Comparison of ENCODE assay signal across 20 cellular contexts in genomic region chr10:117670116-117670515, GRCh38.
"Had no signal": no experiment of that assay in that cellular context is flagged by ENCODE, and none has a peak within 500 bp of the region (broad histone marks: within the 10 kb centered on the region; RNA-seq: fewer than 3 reads in every experiment).

No MANE protein-coding gene starts in this region.

- H3K4me3 ChIP-seq: colonic mucosa, dorsolateral prefrontal cortex, esophagus muscularis mucosa, gastroesophageal sphincter, heart left ventricle, hepatocyte, left lung, lower lobe of right lung, mucosa of descending colon had no signal

- H3K36me3 Mint-ChIP-seq: immature natural killer cell, mesothelial cell of epicardium, naive B cell had no signal

- DNase-seq: colonic mucosa; dermis blood vessel endothelial cell; dorsolateral prefrontal cortex; effector CD4-positive, alpha-beta T cell; effector memory CD4-positive, alpha-beta T cell; foreskin keratinocyte; heart left ventricle; hypothalamus; immature natural killer cell; left cardiac atrium; left lung; left ventricle myocardium superior; lower lobe of right lung; mesenchymal stem cell; mucosa of descending colon; naive B cell had no signal

- H3K4me3 Mint-ChIP-seq: immature natural killer cell, mesothelial cell of epicardium had no signal

- H3K4me1 Mint-ChIP-seq: immature natural killer cell, naive B cell had no signal

- H3K27ac Mint-ChIP-seq: immature natural killer cell, mesothelial cell of epicardium, naive B cell had no signal

- H3K9me3 Mint-ChIP-seq: immature natural killer cell, mesothelial cell of epicardium had no signal

- H3K27ac ChIP-seq: colonic mucosa, dorsolateral prefrontal cortex, esophagus muscularis mucosa, foreskin keratinocyte, gastroesophageal sphincter, heart left ventricle, hepatocyte, left lung, lower lobe of right lung had no signal
